In genomic region chr6:125302840-125303511, GRCh38 we compare ENCODE assay signal across 14 cellular contexts. TPM values are rescaled to one million over a fixed set of nuclear protein-coding genes. Genes with fewer than 3 reads are reported as not detected.
A peak's percentile ranks its signal among the peaks of the same experiment; 100 is the strongest.
DNase-seq lines count a peak whose midpoint lies in the region; ATAC-seq, FAIRE-seq and TF ChIP-seq lines count a peak whose summit lies in the region.
"Had no signal": no experiment of that assay in that cellular context is flagged by ENCODE, and none has a peak within 500 bp of the region (broad histone marks: within the 10 kb centered on the region; RNA-seq: fewer than 3 reads in every experiment).

No MANE protein-coding gene starts in this region.

- H3K4me1 Mint-ChIP-seq in astrocyte (ENCODE audit: low read depth, unreplicated experiment) = peaks cover 26% of the 10 kb centered on the region
- peaks cover 36 to 37% of the 10 kb centered on the region in 2 donors for H3K4me1 Mint-ChIP-seq in natural killer cell treated with Interleukin-12 subunit alpha and Interleukin-12 subunit beta and Interleukin-15 and Interleukin-18, amount 100 ng/mL, for 72 hours (ENCODE audit: low read depth in 2 of 2)

- 53 to 57% methylated on average over 4 of the region's 4 CpGs for WGBS in GM23248 (ENCODE audit: low coverage in 1 of 2, low lambda C conversion rate in 2 of 2, missing lambda C conversion rate in 2 of 2), 2 experiments

- no peak overlapping the region for H3K27ac ChIP-seq in GM23248
- no peak overlapping the region for H3K27ac ChIP-seq in astrocyte (ENCODE audit: low read depth, low read length)

- H3F3A ChIP-seq in GM23248 (ENCODE audit: insufficient read depth) = peaks cover 22% of the 10 kb centered on the region

- H3K36me3 ChIP-seq in GM23248 (ENCODE audit: low read depth) (peaks cover 17% of the 10 kb centered on the region), astrocyte (ENCODE audit: insufficient read depth, low read length) (peaks cover 12% of the 10 kb centered on the region)

- H3K9me3 ChIP-seq in GM23248 (ENCODE audit: low read depth) (no peaks in the 10 kb centered on the region), astrocyte (ENCODE audit: insufficient read depth, low read depth, low read length) (no peaks in the 10 kb centered on the region)

- H3K9me3 Mint-ChIP-seq in astrocyte (ENCODE audit: unreplicated experiment) = peaks cover 8% of the 10 kb centered on the region
- H3K9me3 Mint-ChIP-seq in natural killer cell treated with Interleukin-12 subunit alpha and Interleukin-12 subunit beta and Interleukin-15 and Interleukin-18, amount 100 ng/mL, for 72 hours = peaks cover 5% of the 10 kb centered on the region

- H4K20me1 ChIP-seq in GM23248 (ENCODE audit: insufficient read depth) = no peaks in the 10 kb centered on the region
- no peaks in the 10 kb centered on the region for H4K20me1 ChIP-seq in astrocyte (ENCODE audit: insufficient read depth, low read length)

- H2AFZ ChIP-seq in GM23248 (peak overlapping the region; percentile 86), astrocyte (ENCODE audit: low read depth, low read length) (no peak overlapping the region)

- H3K4me3 ChIP-seq in GM23248 (no peak overlapping the region), astrocyte (ENCODE audit: insufficient read depth, low read depth, low read length) (no peak overlapping the region)

- no peak overlapping the region for H3K9ac ChIP-seq in GM23248
- no peak overlapping the region for H3K9ac ChIP-seq in astrocyte (ENCODE audit: low read length)

- peak overlapping the region; percentile 37 for H3K27ac Mint-ChIP-seq in astrocyte (ENCODE audit: unreplicated experiment)
- H3K27ac Mint-ChIP-seq in natural killer cell treated with Interleukin-12 subunit alpha and Interleukin-12 subunit beta and Interleukin-15 and Interleukin-18, amount 100 ng/mL, for 72 hours = peak overlapping the region; percentile 95 to 96

- H3K27me3 Mint-ChIP-seq in astrocyte (ENCODE audit: low read depth, unreplicated experiment) = no peaks in the 10 kb centered on the region
- peaks cover 2 to 10% of the 10 kb centered on the region in 2 donors for H3K27me3 Mint-ChIP-seq in natural killer cell treated with Interleukin-12 subunit alpha and Interleukin-12 subunit beta and Interleukin-15 and Interleukin-18, amount 100 ng/mL, for 72 hours

- H3K79me2 ChIP-seq in GM23248 (ENCODE audit: insufficient read depth) (peaks cover 29% of the 10 kb centered on the region), astrocyte (ENCODE audit: insufficient read depth, low read length) (peaks cover 23% of the 10 kb centered on the region)

- H3K36me3 Mint-ChIP-seq in astrocyte (ENCODE audit: low read depth, unreplicated experiment) = peaks cover 3% of the 10 kb centered on the region
- H3K36me3 Mint-ChIP-seq in natural killer cell treated with Interleukin-12 subunit alpha and Interleukin-12 subunit beta and Interleukin-15 and Interleukin-18, amount 100 ng/mL, for 72 hours = peaks cover 14% of the 10 kb centered on the region

- peak overlapping the region; percentile 95 for H3K4me3 Mint-ChIP-seq in astrocyte (ENCODE audit: unreplicated experiment)
- H3K4me3 Mint-ChIP-seq in natural killer cell treated with Interleukin-12 subunit alpha and Interleukin-12 subunit beta and Interleukin-15 and Interleukin-18, amount 100 ng/mL, for 72 hours = peak overlapping the region; percentile 68

- in situ Hi-C loops in GM23248 (cut with MboI) = loop anchor here (10.0 kb wide), 2 partner anchors 428 to 652 kb away; partner anchors contain the start of gene HINT3

- H3K27me3 ChIP-seq in GM23248 (replicated peaks; ENCODE audit: insufficient read depth) (peaks cover 6% of the 10 kb centered on the region; the same call in 1 of the 2 replicates), astrocyte (ENCODE audit: insufficient read depth, low read length) (no peaks in the 10 kb centered on the region)

- H3K4me1 ChIP-seq in GM23248 (ENCODE audit: insufficient read depth) (peaks cover 13% of the 10 kb centered on the region), astrocyte (ENCODE audit: insufficient read depth, low read length) (peaks cover 9% of the 10 kb centered on the region)

- no peak for ATAC-seq in natural killer cell treated with Interleukin-12 subunit alpha and Interleukin-12 subunit beta and Interleukin-15 and Interleukin-18, amount 100 ng/mL, for 72 hours

- no peak for DNase-seq in GM23248
- peak; percentile 16 for DNase-seq in M059J (ENCODE audit: low read depth)
- no peak for DNase-seq in astrocyte (ENCODE audit: low read depth)
- DNase-seq in natural killer cell treated with Interleukin-12 subunit alpha and Interleukin-12 subunit beta and Interleukin-15 and Interleukin-18, amount 100 ng/mL, for 72 hours (ENCODE audit: low spot score) = no peak
- DNase-seq in mesenteric fat pad (ENCODE audit: low spot score) = no peak
- no peak for DNase-seq in superior temporal gyrus (ENCODE audit: extremely low spot score)
- no peak for DNase-seq in ecto neural progenitor cell (ENCODE audit: low spot score)
- DNase-seq: activated CD4-positive, alpha-beta T cell treated with anti-CD3 and anti-CD28 coated beads, Interleukin-2, amount 50 U/mL, for 1 hour; amygdala; Calu3; effector CD8-positive, alpha-beta T cell; NCI-H1694; NCI-H748 treated with DMSO at 0.1 percent for 48 hours; SHP77 treated with DMSO at 0.1 percent for 48 hours had no signal

- no peak for TF ChIP-seq CTCF in astrocyte (IDR thresholded peaks at IDR 0.05; ENCODE audit: insufficient read depth, low read depth, low read length)

- H3K9me2 ChIP-seq in GM23248 (ENCODE audit: insufficient read depth) = no peaks in the 10 kb centered on the region

- H3K4me2 ChIP-seq in GM23248 (ENCODE audit: unreplicated experiment) (no peak overlapping the region), astrocyte (ENCODE audit: low read length) (no peak overlapping the region)

- no peak for FAIRE-seq in astrocyte (lab: Jason Lieb, UNC)

RNA-seq across cellular contexts. Expression of gene HDDC2, which starts 1.2 kb away (rescaled TPM):
- total RNA-seq in GM23248 (2014; rRNA removed; shearing (Covaris generic)) = 51.1 and 55.1 TPM in 2 replicates
- 83.2 and 84.2 TPM in 2 replicates for polyA plus RNA-seq in GM23248 (2016; fragmentation: Nextera tagmentation; extraction: Ambion mirVana)
- total RNA-seq in M059J (2014; rRNA removed; shearing (Covaris generic)) = 62.9 and 84.3 TPM in 2 replicates
- total RNA-seq in astrocyte (53.5 and 59.5 TPM in 2 replicates), mesenteric fat pad (53.9 TPM)
- total RNA-seq in natural killer cell treated with Interleukin-12 subunit alpha and Interleukin-12 subunit beta and Interleukin-15 and Interleukin-18, amount 100 ng/mL, for 72 hours = 10 to 100 TPM; 36.8 to 44.0 TPM
